Comparison of ENCODE assay signal across 8 cellular contexts in the genomic region with DNA sequence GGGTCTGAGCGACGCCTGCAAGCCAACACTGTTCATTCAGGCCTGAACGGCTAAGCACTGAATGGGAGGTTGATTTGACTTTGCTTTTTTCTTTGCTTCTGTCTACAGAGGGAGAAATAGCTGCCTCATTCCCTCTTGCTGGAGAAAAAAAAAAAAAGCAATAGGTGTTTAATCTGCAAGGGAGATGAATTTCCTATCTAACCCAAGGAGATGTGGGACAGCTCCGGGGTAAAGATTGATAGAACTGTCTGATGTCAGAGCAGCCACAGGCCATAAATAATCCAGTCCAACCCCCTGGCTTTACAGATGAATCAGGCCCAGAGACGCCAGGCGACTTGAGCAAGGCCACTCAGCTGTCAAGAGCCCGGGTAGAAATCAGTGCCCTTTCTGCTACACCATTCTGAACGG.
DNase-seq lines count a peak whose midpoint lies in the region; ATAC-seq and TF ChIP-seq lines count a peak whose summit lies in the region.

No MANE protein-coding gene starts in this region.

- ATAC-seq in activated T-cell treated with anti-CD3 and anti-CD28 coated beads, Interleukin-2, amount 50 U/mL, for 4 hours = no peak
- ATAC-seq in right lobe of liver = no peak
- no peak for ATAC-seq in GM21360 (IDR thresholded peaks at IDR 0.05; ENCODE audit: unreplicated experiment)
- ATAC-seq in HG02852 (IDR thresholded peaks at IDR 0.05; ENCODE audit: unreplicated experiment) = no peak
- no peak for ATAC-seq in GM18498 (IDR thresholded peaks at IDR 0.05; ENCODE audit: unreplicated experiment)

- H3K9me3 Mint-ChIP-seq in activated T-cell treated with anti-CD3 and anti-CD28 coated beads, Interleukin-2, amount 50 U/mL, for 4 hours = no peaks in the 10 kb centered on the region

- H3K27me3 ChIP-seq in right lobe of liver = no peaks in the 10 kb centered on the region
- no peaks in the 10 kb centered on the region for H3K27me3 ChIP-seq in tibial artery

- H3K4me3 ChIP-seq in right lobe of liver (peak overlapping the region; percentile 0 to 39 (median 28)), tibial artery (peak overlapping the region; percentile 77 to 97)

- H3K9me3 ChIP-seq in right lobe of liver = no peaks in the 10 kb centered on the region
- H3K9me3 ChIP-seq in tibial artery = no peaks in the 10 kb centered on the region

- H3K27me3 Mint-ChIP-seq in activated T-cell treated with anti-CD3 and anti-CD28 coated beads, Interleukin-2, amount 50 U/mL, for 4 hours (ENCODE audit: low read depth) = no peaks in the 10 kb centered on the region

- TF ChIP-seq CTCF in right lobe of liver (IDR thresholded peaks at IDR 0.05) (no peak), tibial artery (IDR thresholded peaks at IDR 0.05) (no peak)

- no peak for DNase-seq in activated T-cell treated with anti-CD3 and anti-CD28 coated beads, Interleukin-2, amount 50 U/mL, for 4 hours
- no peak for DNase-seq in activated T-cell treated with anti-CD3 and anti-CD28 coated beads, Interleukin-2, amount 50 U/mL, for 1 hour
- DNase-seq in right lobe of liver (no peak), tibial artery (peak in 1 of 2 donors; percentile 59)

- H3K4me3 Mint-ChIP-seq in activated T-cell treated with anti-CD3 and anti-CD28 coated beads, Interleukin-2, amount 50 U/mL, for 4 hours = peak overlapping the region; percentile 84

- H3K4me1 ChIP-seq in right lobe of liver (peaks cover 0 to 19% (median 5%) of the 10 kb centered on the region in 4 donors), tibial artery (peaks cover 0 to 31% (median 12%) of the 10 kb centered on the region in 4 donors)

- intact Hi-C loops in right lobe of liver (cut with DNase I) (no loop called here), tibial artery (cut with DNase I; ENCODE audit: low total_unique reads) (loop anchor here (10.0 kb wide), 1 partner anchor 446 kb away; a partner anchor contains a TSS)

- H3K4me1 Mint-ChIP-seq in activated T-cell treated with anti-CD3 and anti-CD28 coated beads, Interleukin-2, amount 50 U/mL, for 4 hours (ENCODE audit: low read depth) = peaks cover 16% of the 10 kb centered on the region

- 15 to 38% (median 34%) methylated on average over 8 of the region's 8 CpGs for WGBS in adipose tissue, 3 donors
- WGBS in right lobe of liver (ENCODE audit: insufficient coverage, low coverage, low lambda C conversion rate, missing lambda C conversion rate) = 36% methylated on average over 7 of the region's 8 CpGs

- TF ChIP-seq POLR2A in right lobe of liver (IDR thresholded peaks at IDR 0.05) = no peak

- no peaks in the 10 kb centered on the region for H3K36me3 Mint-ChIP-seq in activated T-cell treated with anti-CD3 and anti-CD28 coated beads, Interleukin-2, amount 50 U/mL, for 4 hours (ENCODE audit: insufficient read depth)

- H3K27ac ChIP-seq in adipose tissue (ENCODE audit: low read depth, low read length) (peak overlapping the region; percentile 43), right lobe of liver (peak overlapping the region; percentile 40 to 81 (median 74)), tibial artery (peak overlapping the region; percentile 95 to 97)

- H3K36me3 ChIP-seq in right lobe of liver = no peaks in the 10 kb centered on the region
- no peaks in the 10 kb centered on the region for H3K36me3 ChIP-seq in tibial artery

Comparison
In these comparisons a context has a peak if more than half of its experiments do, and no peak if none do; other contexts are left out.
1. H3K27ac ChIP-seq: peak in every context shown above with its lines; median percentile 96 in tibial artery; 74 in right lobe of liver; 43 in adipose tissue.